Comparison of ENCODE assay signal across 16 cellular contexts in the genomic region with DNA sequence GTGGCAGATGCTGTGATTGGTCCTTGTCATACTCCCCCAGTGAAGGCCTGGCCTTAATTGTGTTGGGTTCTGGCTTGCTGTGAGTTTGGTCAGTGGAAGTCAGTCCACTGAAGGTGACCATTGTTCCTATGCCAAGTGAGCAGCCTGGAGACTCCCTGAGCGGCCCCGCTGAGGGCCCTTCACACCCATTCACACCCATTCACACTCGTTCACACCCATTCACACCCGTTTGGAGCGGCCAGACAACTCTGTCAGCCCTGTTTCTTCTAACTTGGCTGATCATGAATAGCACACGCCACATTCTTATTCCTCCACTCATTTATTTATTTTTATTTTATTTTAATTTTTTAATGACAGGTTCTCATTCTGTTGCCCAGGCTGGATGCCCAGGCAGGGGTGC.
A peak's percentile ranks its signal among the peaks of the same experiment; 100 is the strongest.
DNase-seq lines count a peak whose midpoint lies in the region; ATAC-seq and TF ChIP-seq lines count a peak whose summit lies in the region.
"Had no signal": no experiment of that assay in that cellular context is flagged by ENCODE, and none has a peak within 500 bp of the region (broad histone marks: within the 10 kb centered on the region; RNA-seq: fewer than 3 reads in every experiment).

No MANE protein-coding gene starts in this region.

- no peak for ATAC-seq in body of pancreas
- no peak for ATAC-seq in upper lobe of right lung
- no peak for ATAC-seq in left lobe of liver
- ATAC-seq: CD8-positive, alpha-beta T cell; GM23338; HCT116; HepG2 had no signal

- no peaks in the 10 kb centered on the region for H3K9me3 ChIP-seq in HEK293 (ENCODE audit: control insufficient read depth, insufficient read depth, low read depth, low read length)
- H3K9me3 ChIP-seq in body of pancreas = no peaks in the 10 kb centered on the region
- no peaks in the 10 kb centered on the region for H3K9me3 ChIP-seq in upper lobe of right lung
- H3K9me3 ChIP-seq: BLaER1 treated with 17β-estradiol and CSF1 and Interleukin-3, amounts not matched to agents 10 nM and 100 nM had no signal

- no peaks in the 10 kb centered on the region for H3K4me1 ChIP-seq in HEK293 (ENCODE audit: control insufficient read depth, insufficient read depth, low read length)
- H3K4me1 ChIP-seq in body of pancreas = peaks cover 32% of the 10 kb centered on the region
- H3K4me1 ChIP-seq in upper lobe of right lung = no peaks in the 10 kb centered on the region
- H3K4me1 ChIP-seq: BLaER1 treated with 17β-estradiol and CSF1 and Interleukin-3, amounts not matched to agents 10 nM and 100 nM had no signal

- H3K27me3 ChIP-seq in body of pancreas = no peaks in the 10 kb centered on the region
- H3K27me3 ChIP-seq in upper lobe of right lung = no peaks in the 10 kb centered on the region
- H3K27me3 ChIP-seq: BLaER1 treated with 17β-estradiol and CSF1 and Interleukin-3, amounts not matched to agents 10 nM and 100 nM had no signal

- no peak overlapping the region for H3K4me3 ChIP-seq in HEK293 (ENCODE audit: low read depth, low read length)
- H3K4me3 ChIP-seq in body of pancreas = no peak overlapping the region
- no peak overlapping the region for H3K4me3 ChIP-seq in upper lobe of right lung
- H3K4me3 ChIP-seq: BLaER1 treated with 17β-estradiol and CSF1 and Interleukin-3, amounts not matched to agents 10 nM and 100 nM; GM23338 had no signal

- H3K27ac ChIP-seq in HEK293 (ENCODE audit: extremely low read depth, low read depth, low read length) (no peak overlapping the region), body of pancreas (peak overlapping the region in 3 of 4 donors; percentile 48 to 72 (median 60)), upper lobe of right lung (no peak overlapping the region)
- H3K27ac ChIP-seq: BLaER1 treated with 17β-estradiol and CSF1 and Interleukin-3, amounts not matched to agents 10 nM and 100 nM had no signal

- 90 to 95% methylated on average over 6 of the region's 6 CpGs for WGBS in body of pancreas, 2 donors

- POLR2A ChIA-PET in HEK293 (lab: Yijun Ruan, JAX) = interaction anchor here (0.6 kb wide), 1 partner anchor 310 kb away, joined by 3 read pairs; no protein-coding TSS in a partner anchor

- DNase-seq in body of pancreas (no peak), posterior vena cava (ENCODE audit: low spot score) (peak; percentile 23), upper lobe of right lung (peak; percentile 23), OCI-M2 (lab: John Stamatoyannopoulos, UW; ENCODE audit: unreplicated experiment) (no peak), left lobe of liver (ENCODE audit: low spot score) (no peak), cerebellar nuclear complex (lab: John Stamatoyannopoulos, UW) (no peak)
- DNase-seq: 8988T; Calu3; CD8-positive, alpha-beta T cell; GF-D8; H7 had no signal

- TF ChIP-seq CTCF in HEK293 (tag by site-specific recombination; IDR thresholded peaks at IDR 0.05) (no peak), body of pancreas (IDR thresholded peaks at IDR 0.05) (no peak), upper lobe of right lung (IDR thresholded peaks at IDR 0.05) (no peak)

- TF ChIP-seq POLR2A in body of pancreas (IDR thresholded peaks at IDR 0.05) = no peak

- CTCF ChIA-PET in HEK293 (lab: Yijun Ruan, JAX) = interaction anchor here (0.7 to 1.5 kb wide), 2 partner anchors 9 to 11 kb away, joined by 3 to 4 read pairs; no protein-coding TSS in a partner anchor

- H3K36me3 ChIP-seq in HEK293 (ENCODE audit: control insufficient read depth in 2 of 2, insufficient read depth in 1 of 2, low read length in 2 of 2) (no peaks in the 10 kb centered on the region), body of pancreas (replicated peaks in 1 of 2; ENCODE audit: insufficient read depth in 1 of 2, low read depth in 2 of 2) (no peaks in the 10 kb centered on the region), upper lobe of right lung (no peaks in the 10 kb centered on the region)
- H3K36me3 ChIP-seq: BLaER1 treated with 17β-estradiol and CSF1 and Interleukin-3, amounts not matched to agents 10 nM and 100 nM had no signal

- intact Hi-C loops in body of pancreas (cut with DNase I) = no loop called here
- intact Hi-C loops in posterior vena cava (cut with DNase I) = no loop called here
- intact Hi-C loops in upper lobe of right lung (cut with DNase I) = no loop called here

TF ChIP-seq in HEK293, 187 proteins besides CTCF, POLR2A, EP300 and RAD21:
- no peak for TF ChIP-seq ZNF132 (tag by site-specific recombination; IDR thresholded peaks at IDR 0.05; ENCODE audit: borderline replicate concordance)
- TF ChIP-seq, protein P1, sequence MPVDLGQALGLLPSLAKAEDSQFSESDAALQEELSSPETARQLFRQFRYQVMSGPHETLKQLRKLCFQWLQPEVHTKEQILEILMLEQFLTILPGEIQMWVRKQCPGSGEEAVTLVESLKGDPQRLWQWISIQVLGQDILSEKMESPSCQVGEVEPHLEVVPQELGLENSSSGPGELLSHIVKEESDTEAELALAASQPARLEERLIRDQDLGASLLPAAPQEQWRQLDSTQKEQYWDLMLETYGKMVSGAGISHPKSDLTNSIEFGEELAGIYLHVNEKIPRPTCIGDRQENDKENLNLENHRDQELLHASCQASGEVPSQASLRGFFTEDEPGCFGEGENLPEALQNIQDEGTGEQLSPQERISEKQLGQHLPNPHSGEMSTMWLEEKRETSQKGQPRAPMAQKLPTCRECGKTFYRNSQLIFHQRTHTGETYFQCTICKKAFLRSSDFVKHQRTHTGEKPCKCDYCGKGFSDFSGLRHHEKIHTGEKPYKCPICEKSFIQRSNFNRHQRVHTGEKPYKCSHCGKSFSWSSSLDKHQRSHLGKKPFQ (tag by site-specific recombination; IDR thresholded peaks at IDR 0.05) = peak; percentile 97

Comparison
In these comparisons a context has a peak if more than half of its experiments do, and no peak if none do; other contexts are left out.
1. H3K27ac ChIP-seq: peak in body of pancreas (3 of 4); none in HEK293 (single experiment) and upper lobe of right lung (single experiment).
2. DNase-seq: peak in posterior vena cava (single experiment) and upper lobe of right lung (single experiment); none in body of pancreas (0 of 4), OCI-M2 (single experiment), left lobe of liver (single experiment) and cerebellar nuclear complex (0 of 2).